Comparison of ENCODE assay signal across 9 cellular contexts in genomic region chr14:100341301-100342031, GRCh38. TPM values are rescaled to one million over a fixed set of nuclear protein-coding genes. Genes with fewer than 3 reads are reported as not detected.
DNase-seq lines count a peak whose midpoint lies in the region; ATAC-seq lines count a peak whose summit lies in the region.
"Had no signal": no experiment of that assay in that cellular context is flagged by ENCODE, and none has a peak within 500 bp of the region (broad histone marks: within the 10 kb centered on the region; RNA-seq: fewer than 3 reads in every experiment).

No MANE protein-coding gene starts in this region.

- no peak overlapping the region for H3K9ac ChIP-seq in rectal smooth muscle tissue (ENCODE audit: low read length)

- no peaks in the 10 kb centered on the region for H3K27me3 Mint-ChIP-seq in activated CD4-positive, alpha-beta memory T cell treated with anti-CD3 and anti-CD28 coated beads, Interleukin-2, amount 10 ng/mL, durations not matched to agents 7 days and 5 days

- H3K27ac ChIP-seq in rectal smooth muscle tissue (ENCODE audit: low read depth, low read length), result peak overlapping the region; percentile 41
- H3K27ac ChIP-seq: 22Rv1 had no signal

- peaks cover 7% of the 10 kb centered on the region for H3K36me3 ChIP-seq in rectal smooth muscle tissue (ENCODE audit: control insufficient read depth, insufficient read depth, low read length)

- POLR2A ChIA-PET in activated CD4-positive, alpha-beta memory T cell treated with anti-CD3 and anti-CD28 coated beads, Interleukin-2, amount 10 ng/mL, durations not matched to agents 7 days and 5 days (lab: Charles Lee), result interaction anchor here (1.0 to 1.3 kb wide), 3 partner anchors 9 to 34 kb away, joined by 3 to 5 read pairs (median 3); a partner anchor contains a TSS

- peaks cover 10% of the 10 kb centered on the region for H3K4me1 ChIP-seq in rectal smooth muscle tissue (ENCODE audit: control insufficient read depth, insufficient read depth, low read length)

- no peaks in the 10 kb centered on the region for H3K9me3 Mint-ChIP-seq in activated CD4-positive, alpha-beta memory T cell treated with anti-CD3 and anti-CD28 coated beads, Interleukin-2, amount 10 ng/mL, durations not matched to agents 7 days and 5 days

- CTCF ChIA-PET in activated CD4-positive, alpha-beta memory T cell treated with anti-CD3 and anti-CD28 coated beads, Interleukin-2, amount 10 ng/mL, durations not matched to agents 7 days and 5 days (lab: Charles Lee), result interaction anchor here (1.7 kb wide), 1 partner anchor 36 kb away, joined by 4 read pairs; no protein-coding TSS in a partner anchor

- no peak overlapping the region for H3K4me3 Mint-ChIP-seq in activated CD4-positive, alpha-beta memory T cell treated with anti-CD3 and anti-CD28 coated beads, Interleukin-2, amount 10 ng/mL, durations not matched to agents 7 days and 5 days

- H3K4me1 Mint-ChIP-seq in activated CD4-positive, alpha-beta memory T cell treated with anti-CD3 and anti-CD28 coated beads, Interleukin-2, amount 10 ng/mL, durations not matched to agents 7 days and 5 days, result peaks cover 49% of the 10 kb centered on the region

- ATAC-seq in HG03432 (IDR thresholded peaks at IDR 0.05; ENCODE audit: unreplicated experiment) (peak; percentile 52), GM21737 (IDR thresholded peaks at IDR 0.05; ENCODE audit: unreplicated experiment) (no peak)

- peaks cover 82% of the 10 kb centered on the region for H3K36me3 Mint-ChIP-seq in activated CD4-positive, alpha-beta memory T cell treated with anti-CD3 and anti-CD28 coated beads, Interleukin-2, amount 10 ng/mL, durations not matched to agents 7 days and 5 days (ENCODE audit: low read depth)

- DNase-seq in DMS53 (lab: John Stamatoyannopoulos, UW) (peak; percentile 45), DMS53 treated with DMSO at 0.1 percent for 48 hours (lab: John Stamatoyannopoulos, UW; ENCODE audit: unreplicated experiment) (no peak), germinal center (ENCODE audit: low spot score) (peak; percentile 79), GOT3 (lab: John Stamatoyannopoulos, UW) (no peak)
- DNase-seq in activated CD4-positive, alpha-beta memory T cell treated with anti-CD3 and anti-CD28 coated beads, Interleukin-2, amount 10 ng/mL, durations not matched to agents 7 days and 5 days, result no peak

- no peak overlapping the region for H3K4me3 ChIP-seq in rectal smooth muscle tissue (ENCODE audit: low read length)

- H3K27me3 ChIP-seq in rectal smooth muscle tissue (ENCODE audit: control insufficient read depth, insufficient read depth, low read length), result no peaks in the 10 kb centered on the region

- H3K27ac Mint-ChIP-seq in activated CD4-positive, alpha-beta memory T cell treated with anti-CD3 and anti-CD28 coated beads, Interleukin-2, amount 10 ng/mL, durations not matched to agents 7 days and 5 days, result peak overlapping the region; percentile 67

RNA-seq across cellular contexts. Expression of gene SLC25A47, which starts 18.3 kb away (rescaled TPM):
- total RNA-seq in activated CD4-positive, alpha-beta memory T cell treated with anti-CD3 and anti-CD28 coated beads, Interleukin-2, amount 10 ng/mL, durations not matched to agents 7 days and 5 days, result not detected

RNA-seq across cellular contexts. Expression of gene WDR25, which starts 34.8 kb away (rescaled TPM):
- total RNA-seq in activated CD4-positive, alpha-beta memory T cell treated with anti-CD3 and anti-CD28 coated beads, Interleukin-2, amount 10 ng/mL, durations not matched to agents 7 days and 5 days, result 1 to 10 TPM; 6.1 to 6.9 TPM

RNA-seq across cellular contexts. Expression of gene SLC25A29, which starts 35.2 kb away (rescaled TPM):
- total RNA-seq in activated CD4-positive, alpha-beta memory T cell treated with anti-CD3 and anti-CD28 coated beads, Interleukin-2, amount 10 ng/mL, durations not matched to agents 7 days and 5 days, result 1 to 10 TPM; 8.2 to 8.9 TPM

Comparison
In these comparisons a context has a peak if more than half of its experiments do, and no peak if none do; other contexts are left out.
1. DNase-seq: peak in DMS53 (single experiment) and germinal center (single experiment); none in DMS53 treated with DMSO at 0.1 percent for 48 hours (single experiment), activated CD4-positive, alpha-beta memory T cell treated with anti-CD3 and anti-CD28 coated beads, Interleukin-2, amount 10 ng/mL, durations not matched to agents 7 days and 5 days (single experiment) and GOT3 (single experiment).